ENCODE assay signal across 20 cellular contexts in genomic region chr17:29129731-29130130, GRCh38. TPM values are rescaled to one million over a fixed set of nuclear protein-coding genes. Genes with fewer than 3 reads are reported as not detected.
A peak's percentile ranks its signal among the peaks of the same experiment; 100 is the strongest.
DNase-seq lines count a peak whose midpoint lies in the region; ATAC-seq and TF ChIP-seq lines count a peak whose summit lies in the region.
"Had no signal": no experiment of that assay in that cellular context is flagged by ENCODE, and none has a peak within 500 bp of the region (broad histone marks: within the 10 kb centered on the region; RNA-seq: fewer than 3 reads in every experiment).

No MANE protein-coding gene starts in this region.

- no peaks in the 10 kb centered on the region for H3K27me3 Mint-ChIP-seq in activated CD4-positive, alpha-beta T cell treated with anti-CD3 and anti-CD28 coated beads, Interleukin-2, amount 10 ng/mL, durations not matched to agents 7 days and 5 days
- no peaks in the 10 kb centered on the region for H3K27me3 Mint-ChIP-seq in activated CD4-positive, alpha-beta T cell treated with anti-CD3 and anti-CD28 coated beads, Interleukin-2, amount 10 ng/mL, durations not matched to agents 24 days and 14 days
- no peaks in the 10 kb centered on the region for H3K27me3 Mint-ChIP-seq in activated T-helper 17 cell treated with anti-CD3 and anti-CD28 coated beads, Interleukin-2, amount 50 U/mL, for 72 hours
- H3K27me3 Mint-ChIP-seq: B cell; CD4-positive, alpha-beta T cell had no signal

- no peaks in the 10 kb centered on the region for H3K9me3 Mint-ChIP-seq in activated CD4-positive, alpha-beta T cell treated with anti-CD3 and anti-CD28 coated beads, Interleukin-2, amount 10 ng/mL, durations not matched to agents 7 days and 5 days
- no peaks in the 10 kb centered on the region for H3K9me3 Mint-ChIP-seq in activated CD4-positive, alpha-beta T cell treated with anti-CD3 and anti-CD28 coated beads, Interleukin-2, amount 10 ng/mL, durations not matched to agents 24 days and 14 days
- no peaks in the 10 kb centered on the region for H3K9me3 Mint-ChIP-seq in activated T-helper 17 cell treated with anti-CD3 and anti-CD28 coated beads, Interleukin-2, amount 50 U/mL, for 72 hours
- H3K9me3 Mint-ChIP-seq: CD4-positive, alpha-beta T cell had no signal

- DNase-seq in activated CD4-positive, alpha-beta T cell treated with anti-CD3 and anti-CD28 coated beads, Interleukin-2, amount 10 ng/mL, durations not matched to agents 7 days and 5 days = no peak
- no peak for DNase-seq in activated CD4-positive, alpha-beta T cell treated with anti-CD3 and anti-CD28 coated beads, Interleukin-2, amount 10 ng/mL, durations not matched to agents 24 days and 14 days
- DNase-seq in gastrocnemius medialis (peak; percentile 56 to 93), posterior cingulate gyrus (no peak), NCI-H2171 (lab: John Stamatoyannopoulos, UW) (no peak), iPS-NIHi7 (ENCODE audit: extremely low spot score) (no peak)
- DNase-seq: Caco-2; CD4-positive, alpha-beta T cell; DMS153; EL; GOT3; NCI-H1105; NCI-H524 treated with DMSO at 0.1 percent for 48 hours; PC-9; SJCRH30 had no signal

- H3K4me2 ChIP-seq in BLaER1 treated with 17β-estradiol and CSF1 and Interleukin-3, amounts not matched to agents 10 nM and 100 nM = peak overlapping the region; percentile 36 to 100 (median 98); a peak in 21 of 22 replicates
- H3K4me2 ChIP-seq: PC-9 had no signal

- peaks cover 3% of the 10 kb centered on the region for H3K36me3 Mint-ChIP-seq in activated CD4-positive, alpha-beta T cell treated with anti-CD3 and anti-CD28 coated beads, Interleukin-2, amount 10 ng/mL, durations not matched to agents 7 days and 5 days (ENCODE audit: low read depth)
- H3K36me3 Mint-ChIP-seq in activated CD4-positive, alpha-beta T cell treated with anti-CD3 and anti-CD28 coated beads, Interleukin-2, amount 10 ng/mL, durations not matched to agents 24 days and 14 days (ENCODE audit: low read depth) = peaks cover 10% of the 10 kb centered on the region
- H3K36me3 Mint-ChIP-seq in activated T-helper 17 cell treated with anti-CD3 and anti-CD28 coated beads, Interleukin-2, amount 50 U/mL, for 72 hours (ENCODE audit: low read depth) = no peaks in the 10 kb centered on the region

- H3K4me3 Mint-ChIP-seq in activated CD4-positive, alpha-beta T cell treated with anti-CD3 and anti-CD28 coated beads, Interleukin-2, amount 10 ng/mL, durations not matched to agents 7 days and 5 days = no peak overlapping the region
- H3K4me3 Mint-ChIP-seq in activated CD4-positive, alpha-beta T cell treated with anti-CD3 and anti-CD28 coated beads, Interleukin-2, amount 10 ng/mL, durations not matched to agents 24 days and 14 days = no peak overlapping the region
- H3K4me3 Mint-ChIP-seq in activated T-helper 17 cell treated with anti-CD3 and anti-CD28 coated beads, Interleukin-2, amount 50 U/mL, for 72 hours = no peak overlapping the region
- H3K4me3 Mint-ChIP-seq: B cell; CD4-positive, alpha-beta T cell had no signal

- no peak for TF ChIP-seq POLR2A in gastrocnemius medialis (IDR thresholded peaks at IDR 0.05)

- in situ Hi-C loops in gastrocnemius medialis (cut with MboI; ENCODE audit: low sequenced_read_pairs in 4 of 4) = no loop called here

- CTCF ChIA-PET in activated CD4-positive, alpha-beta T cell treated with anti-CD3 and anti-CD28 coated beads, Interleukin-2, amount 10 ng/mL, durations not matched to agents 7 days and 5 days (lab: Charles Lee) = interaction anchor here (0.6 to 6.7 kb wide), 4 partner anchors 10 to 651 kb away, joined by 4 to 56 read pairs (median 6); no protein-coding TSS in a partner anchor

- POLR2A ChIA-PET in activated CD4-positive, alpha-beta T cell treated with anti-CD3 and anti-CD28 coated beads, Interleukin-2, amount 10 ng/mL, durations not matched to agents 7 days and 5 days (lab: Charles Lee) = interaction anchor here (1.1 kb wide), 1 partner anchor 10 kb away, joined by 4 read pairs; no protein-coding TSS in a partner anchor

- peak overlapping the region in 7 of 11 experiments; percentile 10 to 57 (median 39); a peak in 6 of 22 replicates for H3K9ac ChIP-seq in BLaER1 treated with 17β-estradiol and CSF1 and Interleukin-3, amounts not matched to agents 10 nM and 100 nM

- H3K36me3 ChIP-seq in BLaER1 treated with 17β-estradiol and CSF1 and Interleukin-3, amounts not matched to agents 10 nM and 100 nM = peaks cover 7 to 97% (median 78%) of the 10 kb centered on the region in 11 experiments; a peak in 20 of 22 replicates
- H3K36me3 ChIP-seq in gastrocnemius medialis = peaks cover 0 to 21% of the 10 kb centered on the region in 2 donors
- H3K36me3 ChIP-seq: SJCRH30 had no signal

- peak overlapping the region; percentile 60 for H3K27ac Mint-ChIP-seq in activated CD4-positive, alpha-beta T cell treated with anti-CD3 and anti-CD28 coated beads, Interleukin-2, amount 10 ng/mL, durations not matched to agents 7 days and 5 days
- no peak overlapping the region for H3K27ac Mint-ChIP-seq in activated CD4-positive, alpha-beta T cell treated with anti-CD3 and anti-CD28 coated beads, Interleukin-2, amount 10 ng/mL, durations not matched to agents 24 days and 14 days
- peak overlapping the region; percentile 42 for H3K27ac Mint-ChIP-seq in activated T-helper 17 cell treated with anti-CD3 and anti-CD28 coated beads, Interleukin-2, amount 50 U/mL, for 72 hours
- H3K27ac Mint-ChIP-seq: B cell; CD4-positive, alpha-beta T cell had no signal

- intact Hi-C loops in activated CD4-positive, alpha-beta T cell treated with anti-CD3 and anti-CD28 coated beads, Interleukin-2, amount 10 ng/mL, durations not matched to agents 24 days and 14 days (cut with micrococcal nuclease) = no loop called here
- intact Hi-C loops in gastrocnemius medialis (cut with DNase I; ENCODE audit: low total_unique reads) = loop anchor here (10.0 kb wide), 1 partner anchor 495 kb away; the partner anchor contains the start of gene CORO6
- intact Hi-C loops in posterior cingulate gyrus (cut with DNase I) = no loop called here

- H3K4me1 ChIP-seq in BLaER1 treated with 17β-estradiol and CSF1 and Interleukin-3, amounts not matched to agents 10 nM and 100 nM = peaks cover 98 to 100% (median 100%) of the 10 kb centered on the region in 10 experiments
- H3K4me1 ChIP-seq in gastrocnemius medialis = peaks cover 82 to 91% of the 10 kb centered on the region in 2 donors
- H3K4me1 ChIP-seq: Caco-2 had no signal

- TF ChIP-seq CTCF in gastrocnemius medialis (IDR thresholded peaks at IDR 0.05 in 4 of 5, conservative IDR thresholded peaks at IDR 0.05 in 1 of 5) = no peak

- peaks cover 30% of the 10 kb centered on the region for H3K4me1 Mint-ChIP-seq in activated CD4-positive, alpha-beta T cell treated with anti-CD3 and anti-CD28 coated beads, Interleukin-2, amount 10 ng/mL, durations not matched to agents 7 days and 5 days
- peaks cover 26% of the 10 kb centered on the region for H3K4me1 Mint-ChIP-seq in activated CD4-positive, alpha-beta T cell treated with anti-CD3 and anti-CD28 coated beads, Interleukin-2, amount 10 ng/mL, durations not matched to agents 24 days and 14 days
- peaks cover 29% of the 10 kb centered on the region for H3K4me1 Mint-ChIP-seq in activated T-helper 17 cell treated with anti-CD3 and anti-CD28 coated beads, Interleukin-2, amount 50 U/mL, for 72 hours

- H3K9me3 ChIP-seq in BLaER1 treated with 17β-estradiol and CSF1 and Interleukin-3, amounts not matched to agents 10 nM and 100 nM (replicated peaks in 1 of 11) = no peaks in the 10 kb centered on the region
- H3K9me3 ChIP-seq in gastrocnemius medialis = no peaks in the 10 kb centered on the region
- H3K9me3 ChIP-seq: Caco-2, SJCRH30 had no signal

- H3K4me3 ChIP-seq in BLaER1 treated with 17β-estradiol and CSF1 and Interleukin-3, amounts not matched to agents 10 nM and 100 nM = no peak overlapping the region
- H3K4me3 ChIP-seq in gastrocnemius medialis = no peak overlapping the region
- H3K4me3 ChIP-seq: K562, PC-9, SJCRH30 had no signal

- ATAC-seq in activated T-helper 17 cell treated with anti-CD3 and anti-CD28 coated beads, Interleukin-2, amount 50 U/mL, for 72 hours (replicated peaks) = no peak
- ATAC-seq in gastrocnemius medialis = peak; percentile 23 to 57
- ATAC-seq: HCT116, K562 had no signal

- H3K27me3 ChIP-seq in BLaER1 treated with 17β-estradiol and CSF1 and Interleukin-3, amounts not matched to agents 10 nM and 100 nM = no peaks in the 10 kb centered on the region
- no peaks in the 10 kb centered on the region for H3K27me3 ChIP-seq in gastrocnemius medialis
- H3K27me3 ChIP-seq: SJCRH30 had no signal

- peak overlapping the region in 8 of 11 experiments; percentile 14 to 94 (median 61); a peak in 10 of 22 replicates for H3K27ac ChIP-seq in BLaER1 treated with 17β-estradiol and CSF1 and Interleukin-3, amounts not matched to agents 10 nM and 100 nM
- H3K27ac ChIP-seq in gastrocnemius medialis = peak overlapping the region; percentile 92 to 98 (median 96)
- H3K27ac ChIP-seq: PC-9, SJCRH30 had no signal

- peaks cover 15 to 100% (median 70%) of the 10 kb centered on the region in 11 experiments; a peak in 20 of 22 replicates for H4K20me1 ChIP-seq in BLaER1 treated with 17β-estradiol and CSF1 and Interleukin-3, amounts not matched to agents 10 nM and 100 nM

RNA-seq across cellular contexts. Expression of gene MYO18A, which starts 50.5 kb away (rescaled TPM):
- 100 to 1,000 TPM in 1 of 2 experiments, 10 to 100 TPM in 1; 82.2 to 101 TPM for total RNA-seq in activated CD4-positive, alpha-beta T cell treated with anti-CD3 and anti-CD28 coated beads, Interleukin-2, amount 10 ng/mL, durations not matched to agents 7 days and 5 days
- 36.6 and 37.9 TPM in 2 replicates for total RNA-seq in activated CD4-positive, alpha-beta T cell treated with anti-CD3 and anti-CD28 coated beads, Interleukin-2, amount 10 ng/mL, durations not matched to agents 24 days and 14 days
- total RNA-seq in activated T-helper 17 cell treated with anti-CD3 and anti-CD28 coated beads, Interleukin-2, amount 50 U/mL, for 72 hours = 10 to 100 TPM; 90.6 to 95.9 TPM
- 1,000 to 10,000 TPM in 1 of 4 donors, 100 to 1,000 TPM in 3; 526 to 1,058 (median 835) TPM for total RNA-seq in gastrocnemius medialis

Comparison
In these comparisons a context has a peak if more than half of its experiments do, and no peak if none do; other contexts are left out.
1. DNase-seq: peak in gastrocnemius medialis (2 of 2); none in activated CD4-positive, alpha-beta T cell treated with anti-CD3 and anti-CD28 coated beads, Interleukin-2, amount 10 ng/mL, durations not matched to agents 7 days and 5 days (single experiment), activated CD4-positive, alpha-beta T cell treated with anti-CD3 and anti-CD28 coated beads, Interleukin-2, amount 10 ng/mL, durations not matched to agents 24 days and 14 days (single experiment), posterior cingulate gyrus (0 of 10), NCI-H2171 (single experiment) and iPS-NIHi7 (single experiment).
2. RNA of gene MYO18A, which starts 50.5 kb away (total RNA-seq): 526 to 1,058 TPM in gastrocnemius medialis; 82.2 to 101 TPM in activated CD4-positive, alpha-beta T cell treated with anti-CD3 and anti-CD28 coated beads, Interleukin-2, amount 10 ng/mL, durations not matched to agents 7 days and 5 days, 90.6 to 95.9 TPM in activated T-helper 17 cell treated with anti-CD3 and anti-CD28 coated beads, Interleukin-2, amount 50 U/mL, for 72 hours and 36.6 to 37.9 TPM in activated CD4-positive, alpha-beta T cell treated with anti-CD3 and anti-CD28 coated beads, Interleukin-2, amount 10 ng/mL, durations not matched to agents 24 days and 14 days; every median in the first group is over 4 times any median in the second.